Comparison of ENCODE assay signal across 2 cellular contexts in genomic region chr4:57989430-57989829, GRCh38.
TF ChIP-seq lines count a peak whose summit lies in the region.

No MANE protein-coding gene starts in this region.

TF ChIP-seq in GM23338, 12 proteins besides CTCF, POLR2A, EP300 and RAD21 (continued from another document):
- no peak for TF ChIP-seq EZH2 (IDR thresholded peaks at IDR 0.05; ENCODE audit: low read depth, unreplicated experiment)
- no peak for TF ChIP-seq ZNF462 (CRISPR knock-in tag; IDR thresholded peaks at IDR 0.05)
- no peak for TF ChIP-seq ETS1 (IDR thresholded peaks at IDR 0.05)

TF ChIP-seq in WTC11, 78 proteins besides CTCF, POLR2A, EP300 and RAD21 (continued from another document):
- no peak for TF ChIP-seq ATF6 (CRISPR knock-in tag; IDR thresholded peaks at IDR 0.05)
